ENCODE assay signal across 8 cellular contexts in genomic region chr16:1612320-1613111, GRCh38. TPM values are rescaled to one million over a fixed set of nuclear protein-coding genes. Genes with fewer than 3 reads are reported as not detected.
A peak's percentile ranks its signal among the peaks of the same experiment; 100 is the strongest.
DNase-seq lines count a peak whose midpoint lies in the region; ATAC-seq lines count a peak whose summit lies in the region.

Gene CRAMP1 (plus strand): TSS chr16:1612360. CDS start chr16:1614640, 2,280 bp downstream.

- no peak within 1 kb of the TSS for H2BK12ac ChIP-seq in trophoblast cell (ENCODE audit: low read length)

- H3K27me3 Mint-ChIP-seq in activated T-cell treated with anti-CD3 and anti-CD28 coated beads, Interleukin-2, amount 50 U/mL, for 24 hours, result peaks cover 8% of the 10 kb centered on the region
- H3K27me3 Mint-ChIP-seq in activated CD8-positive, alpha-beta T cell treated with anti-CD3 and anti-CD28 coated beads, Interleukin-2, amount 10 ng/mL, durations not matched to agents 7 days and 5 days (ENCODE audit: low read depth), result no peaks in the 10 kb centered on the region

- ATAC-seq in HG03565 (IDR thresholded peaks at IDR 0.05; ENCODE audit: unreplicated experiment), result peak; percentile 5
- ATAC-seq in activated CD8-positive, alpha-beta T cell treated with anti-CD3 and anti-CD28 coated beads, Interleukin-2, amount 10 ng/mL, durations not matched to agents 7 days and 5 days, result no peak

- H3K36me3 ChIP-seq in trophoblast cell (ENCODE audit: control insufficient read depth in 1 of 2, insufficient read depth in 2 of 2, low read length in 2 of 2), result peaks cover 6 to 8% of the 10 kb centered on the region in 2 experiments

- no peak within 1 kb of the TSS for H2BK120ac ChIP-seq in trophoblast cell (ENCODE audit: insufficient read depth, low read length, poor library complexity)

- peak within 1 kb of the TSS; percentile 83 for H3K9ac ChIP-seq in trophoblast cell (ENCODE audit: low read length)

- H4K91ac ChIP-seq in trophoblast cell (ENCODE audit: low read depth, low read length), result peak within 1 kb of the TSS; percentile 84

- H2BK5ac ChIP-seq in trophoblast cell (ENCODE audit: low read depth, low read length, poor library complexity), result peak within 1 kb of the TSS; percentile 52

- CTCF ChIA-PET in activated CD8-positive, alpha-beta T cell treated with anti-CD3 and anti-CD28 coated beads, Interleukin-2, amount 10 ng/mL, durations not matched to agents 7 days and 5 days (lab: Charles Lee), result interaction anchor here (1.0 kb wide), 1 partner anchor 93 kb away, joined by 3 read pairs; the partner anchor contains the start of gene MAPK8IP3

- no peak for DNase-seq in activated T-cell treated with anti-CD3 and anti-CD28 coated beads, Interleukin-2, amount 50 U/mL, for 24 hours
- no peak for DNase-seq in activated T-cell treated with anti-CD3 and anti-CD28 coated beads, Interleukin-2, amount 50 U/mL, for 48 hours
- DNase-seq in activated CD8-positive, alpha-beta T cell treated with anti-CD3 and anti-CD28 coated beads, Interleukin-2, amount 10 ng/mL, durations not matched to agents 7 days and 5 days, result peak; percentile 34
- DNase-seq in glomerular endothelial cell (ENCODE audit: extremely low read depth, low read depth, low spot score), result no peak
- peak; percentile 38 to 67 for DNase-seq in trophoblast cell
- no peak for DNase-seq in NCI-H1105 (lab: John Stamatoyannopoulos, UW)
- DNase-seq in activated CD4-positive, CD25-positive, alpha-beta regulatory T cell (lab: John Stamatoyannopoulos, UW), result no peak

- peak within 1 kb of the TSS; percentile 66 for H3K4ac ChIP-seq in trophoblast cell (ENCODE audit: low read depth, low read length)

- peaks cover 41% of the 10 kb centered on the region for H3K36me3 Mint-ChIP-seq in activated T-cell treated with anti-CD3 and anti-CD28 coated beads, Interleukin-2, amount 50 U/mL, for 24 hours (ENCODE audit: low read depth)
- H3K36me3 Mint-ChIP-seq in activated CD8-positive, alpha-beta T cell treated with anti-CD3 and anti-CD28 coated beads, Interleukin-2, amount 10 ng/mL, durations not matched to agents 7 days and 5 days (ENCODE audit: low read depth), result peaks cover 24% of the 10 kb centered on the region

- H3K27me3 ChIP-seq in trophoblast cell (ENCODE audit: insufficient read depth, low read length), result peaks cover 9% of the 10 kb centered on the region

- H3K14ac ChIP-seq in trophoblast cell (ENCODE audit: low read length), result peak within 1 kb of the TSS; percentile 33

- peaks cover 42% of the 10 kb centered on the region for H3K4me1 Mint-ChIP-seq in activated T-cell treated with anti-CD3 and anti-CD28 coated beads, Interleukin-2, amount 50 U/mL, for 24 hours (ENCODE audit: low read depth)
- peaks cover 44% of the 10 kb centered on the region for H3K4me1 Mint-ChIP-seq in activated CD8-positive, alpha-beta T cell treated with anti-CD3 and anti-CD28 coated beads, Interleukin-2, amount 10 ng/mL, durations not matched to agents 7 days and 5 days (ENCODE audit: low read depth)

- peak within 1 kb of the TSS; percentile 82 for H4K8ac ChIP-seq in trophoblast cell (ENCODE audit: low read depth, low read length)

- H3K27ac ChIP-seq in trophoblast cell (ENCODE audit: low read depth, low read length), result peak within 1 kb of the TSS; percentile 55

- peak within 1 kb of the TSS; percentile 30 for H2AFZ ChIP-seq in trophoblast cell (ENCODE audit: insufficient read depth, low read length, poor library complexity)

- WGBS in trophoblast cell (ENCODE audit: extremely low coverage, insufficient coverage, insufficient read length), result no CpG with 5 or more reads among the region's 101 CpGs

- H3K18ac ChIP-seq in trophoblast cell (ENCODE audit: low read length), result peak within 1 kb of the TSS; percentile 4

- H3K79me1 ChIP-seq in trophoblast cell (ENCODE audit: low read length), result peaks cover 15% of the 10 kb centered on the region

- H3K4me3 Mint-ChIP-seq in activated T-cell treated with anti-CD3 and anti-CD28 coated beads, Interleukin-2, amount 50 U/mL, for 24 hours, result peak within 1 kb of the TSS; percentile 96
- peak within 1 kb of the TSS; percentile 91 for H3K4me3 Mint-ChIP-seq in activated CD8-positive, alpha-beta T cell treated with anti-CD3 and anti-CD28 coated beads, Interleukin-2, amount 10 ng/mL, durations not matched to agents 7 days and 5 days

- no peak within 1 kb of the TSS for H3K23ac ChIP-seq in trophoblast cell (ENCODE audit: low read length)

- POLR2A ChIA-PET in activated CD8-positive, alpha-beta T cell treated with anti-CD3 and anti-CD28 coated beads, Interleukin-2, amount 10 ng/mL, durations not matched to agents 7 days and 5 days (lab: Charles Lee), result interaction anchor here (0.6 to 1.3 kb wide), 3 partner anchors 79 to 307 kb away, joined by 3 to 6 read pairs (median 3); partner anchors contain the start of genes MAPK8IP3 and TMEM204

- peak within 1 kb of the TSS; percentile 77 for H4K12ac ChIP-seq in trophoblast cell (ENCODE audit: low read depth, low read length)

- peak within 1 kb of the TSS; percentile 90 for H3K4me3 ChIP-seq in trophoblast cell (ENCODE audit: low read depth, low read length)

- H2AK5ac ChIP-seq in trophoblast cell (ENCODE audit: low read length), result peak within 1 kb of the TSS; percentile 64

- H3K4me1 ChIP-seq in trophoblast cell (ENCODE audit: control insufficient read depth in 1 of 2, insufficient read depth in 2 of 2, low read length in 2 of 2), result peaks cover 19% of the 10 kb centered on the region in 2 experiments

- peaks cover 20% of the 10 kb centered on the region for H3K79me2 ChIP-seq in trophoblast cell (ENCODE audit: control insufficient read depth, insufficient read depth, low read length, poor library complexity)

- H3K4me2 ChIP-seq in trophoblast cell (ENCODE audit: low read length), result peak within 1 kb of the TSS; percentile 99

- peak within 1 kb of the TSS; percentile 99 for H3K27ac Mint-ChIP-seq in activated T-cell treated with anti-CD3 and anti-CD28 coated beads, Interleukin-2, amount 50 U/mL, for 24 hours
- H3K27ac Mint-ChIP-seq in activated CD8-positive, alpha-beta T cell treated with anti-CD3 and anti-CD28 coated beads, Interleukin-2, amount 10 ng/mL, durations not matched to agents 7 days and 5 days, result peak within 1 kb of the TSS; percentile 97

- no peaks in the 10 kb centered on the region for H3K9me3 Mint-ChIP-seq in activated T-cell treated with anti-CD3 and anti-CD28 coated beads, Interleukin-2, amount 50 U/mL, for 24 hours
- H3K9me3 Mint-ChIP-seq in activated CD8-positive, alpha-beta T cell treated with anti-CD3 and anti-CD28 coated beads, Interleukin-2, amount 10 ng/mL, durations not matched to agents 7 days and 5 days (ENCODE audit: insufficient read depth), result no peaks in the 10 kb centered on the region

- H3K9me3 ChIP-seq in trophoblast cell (ENCODE audit: insufficient read depth, low read depth, low read length), result no peaks in the 10 kb centered on the region

RNA-seq across cellular contexts. Expression of gene CRAMP1, which starts in this region (rescaled TPM):
- 10 to 100 TPM; 23.9 to 25.2 TPM for total RNA-seq in activated CD8-positive, alpha-beta T cell treated with anti-CD3 and anti-CD28 coated beads, Interleukin-2, amount 10 ng/mL, durations not matched to agents 7 days and 5 days
- 11.8 and 18.4 TPM in 2 replicates for total RNA-seq in glomerular endothelial cell
- 12.5 and 12.7 TPM in 2 replicates for polyA plus RNA-seq in trophoblast cell (2013)

Comparison
In these comparisons a context has a peak if more than half of its experiments do, and no peak if none do; other contexts are left out.
1. DNase-seq: peak in activated CD8-positive, alpha-beta T cell treated with anti-CD3 and anti-CD28 coated beads, Interleukin-2, amount 10 ng/mL, durations not matched to agents 7 days and 5 days (single experiment) and trophoblast cell (2 of 2); none in activated T-cell treated with anti-CD3 and anti-CD28 coated beads, Interleukin-2, amount 50 U/mL, for 24 hours (single experiment), activated T-cell treated with anti-CD3 and anti-CD28 coated beads, Interleukin-2, amount 50 U/mL, for 48 hours (0 of 2), glomerular endothelial cell (single experiment), NCI-H1105 (single experiment) and activated CD4-positive, CD25-positive, alpha-beta regulatory T cell (0 of 4).